In the genomic region with DNA sequence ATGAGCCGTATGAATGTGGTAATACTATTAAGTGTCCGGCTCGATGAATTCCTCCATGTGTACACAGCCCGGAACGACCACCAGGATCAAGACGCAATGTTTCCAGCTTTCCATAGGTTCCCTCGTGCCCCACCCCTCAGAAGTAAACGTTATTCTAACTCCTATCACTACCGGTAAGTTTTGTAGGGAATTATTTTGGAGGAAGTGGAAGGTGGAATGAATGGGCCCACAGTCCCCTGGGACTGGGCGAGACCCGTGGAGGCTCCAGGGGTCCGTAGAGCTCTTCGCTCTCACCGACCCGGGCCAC, we compare ENCODE assay signal across 8 cellular contexts. TPM values are rescaled to one million over a fixed set of nuclear protein-coding genes. Genes with fewer than 3 reads are reported as not detected.
DNase-seq lines count a peak whose midpoint lies in the region; ATAC-seq and TF ChIP-seq lines count a peak whose summit lies in the region.

No MANE protein-coding gene starts in this region.

- H3K4me3 Mint-ChIP-seq in activated naive CD4-positive, alpha-beta T cell treated with anti-CD3 and anti-CD28 coated beads, Interleukin-2, amount 10 ng/mL, durations not matched to agents 7 days and 5 days: peak overlapping the region; percentile 74
- H3K4me3 Mint-ChIP-seq in type B pancreatic cell: peak overlapping the region; percentile 91

- peaks cover 7% of the 10 kb centered on the region for H3K4me1 ChIP-seq in mesenchymal stem cell (ENCODE audit: control insufficient read depth, insufficient read depth, low read depth, low read length)

- H3K27me3 Mint-ChIP-seq in activated naive CD4-positive, alpha-beta T cell treated with anti-CD3 and anti-CD28 coated beads, Interleukin-2, amount 10 ng/mL, durations not matched to agents 7 days and 5 days: peaks cover 22% of the 10 kb centered on the region
- peaks cover 6% of the 10 kb centered on the region for H3K27me3 Mint-ChIP-seq in type B pancreatic cell

- H3K9ac ChIP-seq in mesenchymal stem cell (ENCODE audit: low read length): peak overlapping the region; percentile 91

- peak overlapping the region; percentile 83 for H3K4me2 ChIP-seq in mesenchymal stem cell (ENCODE audit: low read length, poor library complexity, severe bottlenecking)

- peak overlapping the region; percentile 67 for H3K4me3 ChIP-seq in astrocyte of the spinal cord (ENCODE audit: low read depth, low read length)
- H3K4me3 ChIP-seq in mesenchymal stem cell (ENCODE audit: insufficient read depth in 1 of 2, low read depth in 1 of 2, low read length in 2 of 2): peak overlapping the region; percentile 81 to 84

- H3K36me3 Mint-ChIP-seq in activated naive CD4-positive, alpha-beta T cell treated with anti-CD3 and anti-CD28 coated beads, Interleukin-2, amount 10 ng/mL, durations not matched to agents 7 days and 5 days: peaks cover 18% of the 10 kb centered on the region
- peaks cover 16% of the 10 kb centered on the region for H3K36me3 Mint-ChIP-seq in type B pancreatic cell

- peak overlapping the region; percentile 3 for H2BK5ac ChIP-seq in mesenchymal stem cell (ENCODE audit: low read depth, low read length, poor library complexity, severe bottlenecking)

- peak overlapping the region in 1 of 2 experiments; percentile 61 for H3K14ac ChIP-seq in mesenchymal stem cell (ENCODE audit: low read length in 2 of 2)

- peak overlapping the region; percentile 92 for H3K18ac ChIP-seq in mesenchymal stem cell (ENCODE audit: low read depth in 1 of 2, low read length in 2 of 2)

- peak overlapping the region; percentile 87 for H4K91ac ChIP-seq in mesenchymal stem cell (ENCODE audit: low read length)

- peak overlapping the region in 1 of 2 experiments; percentile 54 for H2BK12ac ChIP-seq in mesenchymal stem cell (ENCODE audit: low read length in 2 of 2)

- H2BK15ac ChIP-seq in mesenchymal stem cell (ENCODE audit: low read depth, poor library complexity, severe bottlenecking): no peak overlapping the region

- peaks cover 42% of the 10 kb centered on the region for H3K4me1 Mint-ChIP-seq in activated naive CD4-positive, alpha-beta T cell treated with anti-CD3 and anti-CD28 coated beads, Interleukin-2, amount 10 ng/mL, durations not matched to agents 7 days and 5 days
- H3K4me1 Mint-ChIP-seq in type B pancreatic cell (ENCODE audit: unreplicated experiment): peaks cover 34% of the 10 kb centered on the region

- H2AFZ ChIP-seq in mesenchymal stem cell (ENCODE audit: low read depth, low read length): peak overlapping the region; percentile 79

- H4K8ac ChIP-seq in mesenchymal stem cell (ENCODE audit: low read length): peak overlapping the region; percentile 93

- no peaks in the 10 kb centered on the region for H3K36me3 ChIP-seq in mesenchymal stem cell (ENCODE audit: control insufficient read depth in 1 of 2, insufficient read depth in 2 of 2, low read depth in 1 of 2, low read length in 2 of 2)

- H3K79me1 ChIP-seq in mesenchymal stem cell (replicated peaks; ENCODE audit: low read length, poor library complexity, severe bottlenecking): no peaks in the 10 kb centered on the region

- no peaks in the 10 kb centered on the region for H3K9me3 ChIP-seq in mesenchymal stem cell (ENCODE audit: control insufficient read depth, low read length)

- no peak for TF ChIP-seq CTCF in astrocyte of the spinal cord (IDR thresholded peaks at IDR 0.05; ENCODE audit: low read depth, low read length)
- TF ChIP-seq CTCF in type B pancreatic cell (conservative IDR thresholded peaks at IDR 0.05): no peak

- no peak for DNase-seq in activated naive CD4-positive, alpha-beta T cell treated with anti-CD3 and anti-CD28 coated beads, Interleukin-2, amount 10 ng/mL, durations not matched to agents 7 days and 5 days
- no peak for DNase-seq in activated naive CD4-positive, alpha-beta T cell treated with Interleukin-2 at 50 U/mL for 16 hours
- DNase-seq in astrocyte of the spinal cord (ENCODE audit: low read depth, low spot score): peak; percentile 10
- no peak for DNase-seq in mesenchymal stem cell
- no peak for DNase-seq in type B pancreatic cell (ENCODE audit: extremely low spot score, unreplicated experiment)
- DNase-seq in KBM-7: no peak
- DNase-seq in NCI-H2029 (lab: John Stamatoyannopoulos, UW): no peak

- peak overlapping the region; percentile 82 for H3K27ac Mint-ChIP-seq in activated naive CD4-positive, alpha-beta T cell treated with anti-CD3 and anti-CD28 coated beads, Interleukin-2, amount 10 ng/mL, durations not matched to agents 7 days and 5 days
- peak overlapping the region; percentile 83 for H3K27ac Mint-ChIP-seq in type B pancreatic cell

- H3K23ac ChIP-seq in mesenchymal stem cell (ENCODE audit: low read length in 2 of 2): no peak overlapping the region

- 19% methylated on average over 10 of the region's 15 CpGs for WGBS in mesenchymal stem cell

- H3K4ac ChIP-seq in mesenchymal stem cell (ENCODE audit: low read depth in 1 of 2, low read length in 2 of 2): peak overlapping the region; percentile 71 to 91

- H2BK120ac ChIP-seq in mesenchymal stem cell (ENCODE audit: low read depth, low read length): peak overlapping the region; percentile 77

- no peaks in the 10 kb centered on the region for H3K27me3 ChIP-seq in mesenchymal stem cell (ENCODE audit: control insufficient read depth in 1 of 2, insufficient read depth in 1 of 2, low read length in 2 of 2)

- H2AK5ac ChIP-seq in mesenchymal stem cell (ENCODE audit: low read length, severe bottlenecking): no peak overlapping the region

- H3K27ac ChIP-seq in mesenchymal stem cell (ENCODE audit: low read length, poor library complexity, severe bottlenecking): no peak overlapping the region

- H3K9me3 Mint-ChIP-seq in activated naive CD4-positive, alpha-beta T cell treated with anti-CD3 and anti-CD28 coated beads, Interleukin-2, amount 10 ng/mL, durations not matched to agents 7 days and 5 days: no peaks in the 10 kb centered on the region
- no peaks in the 10 kb centered on the region for H3K9me3 Mint-ChIP-seq in type B pancreatic cell

- CTCF ChIA-PET in activated naive CD4-positive, alpha-beta T cell treated with anti-CD3 and anti-CD28 coated beads, Interleukin-2, amount 10 ng/mL, durations not matched to agents 7 days and 5 days (lab: Charles Lee): interaction anchor here (1.0 to 1.2 kb wide), 5 partner anchors 8 to 25 kb away, joined by 3 read pairs; no protein-coding TSS in a partner anchor

- ATAC-seq in GM18511 (IDR thresholded peaks at IDR 0.05; ENCODE audit: unreplicated experiment): no peak

- in situ Hi-C loops in astrocyte of the spinal cord (cut with HindIII; ENCODE audit: low sequenced_read_pairs) (no loop called here), KBM-7 (cut with MboI; ENCODE audit: low pct_unique_long_range_greater_than_20kb, low sequenced_read_pairs) (no loop called here)

RNA-seq across cellular contexts. Expression of gene FAR1, which starts 0.7 kb away (rescaled TPM):
- 29.8 TPM for polyA plus RNA-seq in mesenchymal stem cell (2013, experiment 1 of 2)
- 28.1 TPM for polyA plus RNA-seq in mesenchymal stem cell (2013, experiment 2 of 2)
- 50.2 and 69.0 TPM in 2 replicates for total RNA-seq in type B pancreatic cell (ENCODE audit: low replicate concordance)
